ENCODE assay signal across 1 cellular context in the genomic region with DNA sequence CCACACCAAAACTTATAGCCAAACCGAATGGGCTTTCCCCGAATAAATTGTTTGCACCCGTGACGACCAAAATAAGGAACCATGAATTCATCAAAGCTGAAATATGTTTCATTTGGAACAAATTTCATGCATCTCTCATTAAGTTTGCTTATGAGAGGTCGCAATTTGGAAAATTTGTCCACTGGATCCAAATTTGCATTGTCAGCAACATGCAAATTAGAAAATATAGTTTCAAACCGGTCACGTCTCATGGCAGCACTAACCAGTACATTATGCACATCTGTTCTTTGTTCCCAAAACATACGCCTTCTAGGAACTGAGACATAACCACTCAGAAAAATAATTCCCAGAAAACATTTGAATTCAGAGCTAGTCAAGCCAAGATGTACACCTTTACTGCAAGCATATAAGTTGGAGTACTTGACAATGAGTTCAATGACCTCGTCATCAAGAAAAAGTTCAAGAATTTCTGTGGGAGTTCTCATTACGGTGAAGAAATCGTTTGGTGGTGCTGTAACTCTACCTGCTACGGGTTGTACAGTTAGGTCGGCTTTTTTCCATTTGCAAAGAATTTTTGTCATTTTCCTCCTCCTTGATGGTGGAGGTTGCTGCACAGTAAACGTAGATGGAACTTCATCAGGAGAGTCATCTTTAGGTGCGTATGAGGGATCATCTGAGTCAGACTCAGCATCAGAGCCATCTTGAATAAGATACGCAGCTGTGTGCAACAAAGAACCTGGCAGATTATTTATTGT.
TF ChIP-seq lines count a peak whose summit lies in the region.

No MANE protein-coding gene starts in this region.

TF ChIP-seq in K562, 482 proteins besides CTCF, POLR2A, EP300 and RAD21 (continued from another document):
- no peak for TF ChIP-seq ZFP30 (CRISPR knock-in tag; IDR thresholded peaks at IDR 0.05; ENCODE audit: borderline replicate concordance)
- no peak for TF ChIP-seq ARID1B (IDR thresholded peaks at IDR 0.05)
- no peak for TF ChIP-seq PPARD (CRISPR knock-in tag; IDR thresholded peaks at IDR 0.05)
- TF ChIP-seq ZNF316 (IDR thresholded peaks at IDR 0.05) = peak; percentile 92
- TF ChIP-seq, protein P1, sequence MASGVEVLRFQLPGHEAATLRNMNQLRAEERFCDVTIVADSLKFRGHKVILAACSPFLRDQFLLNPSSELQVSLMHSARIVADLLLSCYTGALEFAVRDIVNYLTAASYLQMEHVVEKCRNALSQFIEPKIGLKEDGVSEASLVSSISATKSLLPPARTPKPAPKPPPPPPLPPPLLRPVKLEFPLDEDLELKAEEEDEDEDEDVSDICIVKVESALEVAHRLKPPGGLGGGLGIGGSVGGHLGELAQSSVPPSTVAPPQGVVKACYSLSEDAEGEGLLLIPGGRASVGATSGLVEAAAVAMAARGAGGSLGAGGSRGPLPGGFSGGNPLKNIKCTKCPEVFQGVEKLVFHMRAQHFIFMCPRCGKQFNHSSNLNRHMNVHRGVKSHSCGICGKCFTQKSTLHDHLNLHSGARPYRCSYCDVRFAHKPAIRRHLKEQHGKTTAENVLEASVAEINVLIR (CRISPR knock-in tag; IDR thresholded peaks at IDR 0.05) = no peak
